Comparison of ENCODE assay signal across 8 cellular contexts in the genomic region with DNA sequence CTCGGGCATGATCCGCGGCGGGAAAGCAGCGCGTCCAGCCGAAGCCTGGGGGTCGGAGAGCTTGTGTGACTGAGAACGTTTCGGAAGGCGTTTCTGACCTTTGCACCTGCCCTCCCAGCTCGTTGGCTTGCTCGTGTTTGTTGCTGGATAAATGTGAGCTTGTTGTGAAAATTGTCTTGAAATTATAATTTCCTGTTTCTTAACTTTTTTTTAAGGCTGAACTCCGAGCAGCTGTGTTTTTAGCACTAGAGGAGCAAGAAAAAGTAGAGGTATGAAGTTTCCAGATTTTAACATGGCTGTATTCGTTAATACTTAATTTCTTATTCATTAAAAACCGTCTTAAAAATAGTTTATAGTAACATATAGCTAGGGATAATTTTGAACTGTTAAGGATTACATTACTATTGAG. TPM values are rescaled to one million over a fixed set of nuclear protein-coding genes. Genes with fewer than 3 reads are reported as not detected.
A peak's percentile ranks its signal among the peaks of the same experiment; 100 is the strongest.
DNase-seq lines count a peak whose midpoint lies in the region; ATAC-seq, FAIRE-seq and TF ChIP-seq lines count a peak whose summit lies in the region.

No MANE protein-coding gene starts in this region.

- CTCF ChIA-PET in endothelial cell of umbilical vein (lab: Charles Lee), result interaction anchor here (0.9 to 4.5 kb wide), 7 partner anchors 10 to 229 kb away, joined by 3 to 48 read pairs (median 3); a partner anchor contains a TSS

- H3K9me1 ChIP-seq in endothelial cell of umbilical vein (replicated peaks; ENCODE audit: control insufficient read depth, extremely low read depth, insufficient read depth, low read length), result no peaks in the 10 kb centered on the region

- dilution Hi-C loops in endothelial cell of umbilical vein (cut with MboI; ENCODE audit: extremely low pct_ligation_motif_present, low sequenced_read_pairs), result no loop called here

- H3K4me1 ChIP-seq in endothelial cell of umbilical vein (ENCODE audit: control insufficient read depth, extremely low read depth, insufficient read depth, low read length), result peaks cover 20% of the 10 kb centered on the region
- peaks cover 15% of the 10 kb centered on the region for H3K4me1 ChIP-seq in neuron (ENCODE audit: insufficient read depth, low read length)

- no peak for FAIRE-seq in endothelial cell of umbilical vein (lab: Jason Lieb, UNC)

- peak; percentile 57 for DNase-seq in OCI-M1 (lab: John Stamatoyannopoulos, UW)
- DNase-seq in endothelial cell of umbilical vein (ENCODE audit: low read depth, low spot score), result peak; percentile 47
- no peak for DNase-seq in NCI-H345 (lab: John Stamatoyannopoulos, UW)
- DNase-seq in NCI-H446 treated with DMSO at 0.1 percent for 48 hours (lab: John Stamatoyannopoulos, UW), result no peak
- DNase-seq in GM19240 (ENCODE audit: insufficient read length, low spot score), result no peak
- no peak for DNase-seq in activated CD8-positive, alpha-beta memory T cell treated with anti-CD3 and anti-CD28 coated beads, Interleukin-2, amount 50 U/mL, for 48 hours

- H3K9me3 ChIP-seq in endothelial cell of umbilical vein (replicated peaks; ENCODE audit: control insufficient read depth, insufficient read depth, low read length) (no peaks in the 10 kb centered on the region), neuron (ENCODE audit: low read length) (no peaks in the 10 kb centered on the region)

- H3K4me2 ChIP-seq in endothelial cell of umbilical vein (ENCODE audit: insufficient read depth, low read length), result peak overlapping the region; percentile 96

- peak; percentile 15 for ATAC-seq in GM18511 (IDR thresholded peaks at IDR 0.05; ENCODE audit: unreplicated experiment)

- no peak for TF ChIP-seq POLR2A in endothelial cell of umbilical vein (IDR thresholded peaks at IDR 0.05; ENCODE audit: low read depth, low read length)

- intact Hi-C loops in endothelial cell of umbilical vein (cut with micrococcal nuclease), result loop anchor here (1.0 to 10.0 kb wide), 4 partner anchors 44 to 677 kb away; a partner anchor contains a TSS

- no peak overlapping the region for H3K27ac ChIP-seq in endothelial cell of umbilical vein (ENCODE audit: insufficient read depth, low read depth, low read length)

- H4K20me1 ChIP-seq in endothelial cell of umbilical vein (replicated peaks; ENCODE audit: control insufficient read depth, extremely low read depth, insufficient read depth, low read length), result no peaks in the 10 kb centered on the region

- POLR2A ChIA-PET in endothelial cell of umbilical vein (lab: Charles Lee), result no interaction called here

- H3K27me3 ChIP-seq in endothelial cell of umbilical vein (ENCODE audit: control insufficient read depth in 2 of 2, insufficient read depth in 2 of 2, low read length in 2 of 2) (no peaks in the 10 kb centered on the region), neuron (ENCODE audit: insufficient read depth, low read length) (no peaks in the 10 kb centered on the region)

- H3K36me3 ChIP-seq in endothelial cell of umbilical vein (ENCODE audit: control insufficient read depth in 2 of 2, extremely low read depth in 1 of 2, insufficient read depth in 2 of 2, low read length in 2 of 2), result no peaks in the 10 kb centered on the region
- H3K36me3 ChIP-seq in neuron (ENCODE audit: insufficient read depth, low read length), result peaks cover 36% of the 10 kb centered on the region

- peaks cover 61% of the 10 kb centered on the region for H3K79me2 ChIP-seq in endothelial cell of umbilical vein (ENCODE audit: control insufficient read depth, insufficient read depth, low read length)

- no TSS peak for BruUV-seq in endothelial cell of umbilical vein (replicated peaks; lab: Mats Ljungman, UMichigan)

- H3K9ac ChIP-seq in endothelial cell of umbilical vein (replicated peaks; ENCODE audit: extremely low read depth, insufficient read depth, low read length), result peak overlapping the region; percentile 71

- H3K4me3 ChIP-seq in endothelial cell of umbilical vein (replicated peaks in 1 of 3; ENCODE audit: insufficient read depth in 1 of 3, low read depth in 1 of 3, low read length in 3 of 3) (peak overlapping the region; percentile 56 to 86 (median 60)), neuron (ENCODE audit: low read length) (peak overlapping the region; percentile 74)

- TF ChIP-seq CTCF in endothelial cell of umbilical vein (IDR thresholded peaks at IDR 0.05; ENCODE audit: extremely low read depth in 1 of 2, insufficient read depth in 1 of 2, low read depth in 1 of 2, low read length in 2 of 2), result no peak

- H2AFZ ChIP-seq in endothelial cell of umbilical vein (ENCODE audit: low read depth, low read length) (peak overlapping the region; percentile 90), neuron (ENCODE audit: low read depth, low read length) (peak overlapping the region; percentile 93)

TF ChIP-seq in endothelial cell of umbilical vein, 7 proteins besides CTCF, POLR2A, EP300 and RAD21:
- TF ChIP-seq FOS (IDR thresholded peaks at IDR 0.05; ENCODE audit: borderline replicate concordance, insufficient read depth, low read length) (no peak), EZH2 (IDR thresholded peaks at IDR 0.05; ENCODE audit: borderline replicate concordance, low read depth, low read length, severe bottlenecking) (no peak), JUN (IDR thresholded peaks at IDR 0.05; ENCODE audit: borderline replicate concordance, insufficient read depth, insufficient read length, low read depth) (no peak), POLR2AphosphoS5 (IDR thresholded peaks at IDR 0.05; ENCODE audit: insufficient read depth, low read depth, low read length) (no peak), GATA2 (IDR thresholded peaks at IDR 0.05; ENCODE audit: insufficient read depth, insufficient read length, low read depth, low read length) (no peak), MYC (IDR thresholded peaks at IDR 0.05; ENCODE audit: low read depth, low read length) (no peak)
- TF ChIP-seq, protein P1, sequence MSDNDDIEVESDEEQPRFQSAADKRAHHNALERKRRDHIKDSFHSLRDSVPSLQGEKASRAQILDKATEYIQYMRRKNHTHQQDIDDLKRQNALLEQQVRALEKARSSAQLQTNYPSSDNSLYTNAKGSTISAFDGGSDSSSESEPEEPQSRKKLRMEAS (IDR thresholded peaks at IDR 0.05; ENCODE audit: insufficient read depth, insufficient read length), result no peak

RNA-seq across cellular contexts. Expression of a gene that starts 0.7 kb away (rescaled TPM):
- total RNA-seq in endothelial cell of umbilical vein, result 19.0 and 22.5 TPM in 2 replicates
- polyA plus RNA-seq in endothelial cell of umbilical vein, result 5.7 and 6.5 TPM in 2 replicates
- polyA plus RNA-seq in endothelial cell of umbilical vein (2011; cell fraction: cytosol; rRNA removed), result 8.2 and 8.6 TPM in 2 replicates
- 32.2 and 43.8 TPM in 2 replicates for polyA plus RNA-seq in endothelial cell of umbilical vein (2011; cell fraction: nucleus; rRNA removed)
- 6.4 and 10.9 TPM in 2 replicates for polyA plus RNA-seq in endothelial cell of umbilical vein (2012)
- polyA minus RNA-seq in endothelial cell of umbilical vein, result 5.0 and 5.8 TPM in 2 replicates
- polyA minus RNA-seq in endothelial cell of umbilical vein (2011; cell fraction: cytosol; rRNA and poly(A)+ RNA removed), result 8.2 TPM
- 9.2 and 11.6 TPM in 2 replicates for polyA minus RNA-seq in endothelial cell of umbilical vein (2011; cell fraction: nucleus; rRNA and poly(A)+ RNA removed)

RNA-seq across cellular contexts. Expression of a gene that starts 43.5 kb away (rescaled TPM):
- total RNA-seq in endothelial cell of umbilical vein, result 10.0 and 10.7 TPM in 2 replicates
- 11.2 and 11.4 TPM in 2 replicates for polyA plus RNA-seq in endothelial cell of umbilical vein
- polyA plus RNA-seq in endothelial cell of umbilical vein (2011; cell fraction: cytosol; rRNA removed), result 14.1 and 14.2 TPM in 2 replicates
- 9.6 and 11.3 TPM in 2 replicates for polyA plus RNA-seq in endothelial cell of umbilical vein (2011; cell fraction: nucleus; rRNA removed)
- polyA plus RNA-seq in endothelial cell of umbilical vein (2012), result 9.7 and 11.9 TPM in 2 replicates
- polyA minus RNA-seq in endothelial cell of umbilical vein, result 6.3 and 9.4 TPM in 2 replicates
- 8.2 TPM for polyA minus RNA-seq in endothelial cell of umbilical vein (2011; cell fraction: cytosol; rRNA and poly(A)+ RNA removed)
- polyA minus RNA-seq in endothelial cell of umbilical vein (2011; cell fraction: nucleus; rRNA and poly(A)+ RNA removed), result 1.9 and 2.9 TPM in 2 replicates

Comparison
In these comparisons a context has a peak if more than half of its experiments do, and no peak if none do; other contexts are left out.
1. DNase-seq: peak in OCI-M1 (single experiment) and endothelial cell of umbilical vein (single experiment); none in NCI-H345 (single experiment), NCI-H446 treated with DMSO at 0.1 percent for 48 hours (single experiment), GM19240 (single experiment) and activated CD8-positive, alpha-beta memory T cell treated with anti-CD3 and anti-CD28 coated beads, Interleukin-2, amount 50 U/mL, for 48 hours (single experiment).